Comparison of ENCODE assay signal across 8 cellular contexts in the genomic region with DNA sequence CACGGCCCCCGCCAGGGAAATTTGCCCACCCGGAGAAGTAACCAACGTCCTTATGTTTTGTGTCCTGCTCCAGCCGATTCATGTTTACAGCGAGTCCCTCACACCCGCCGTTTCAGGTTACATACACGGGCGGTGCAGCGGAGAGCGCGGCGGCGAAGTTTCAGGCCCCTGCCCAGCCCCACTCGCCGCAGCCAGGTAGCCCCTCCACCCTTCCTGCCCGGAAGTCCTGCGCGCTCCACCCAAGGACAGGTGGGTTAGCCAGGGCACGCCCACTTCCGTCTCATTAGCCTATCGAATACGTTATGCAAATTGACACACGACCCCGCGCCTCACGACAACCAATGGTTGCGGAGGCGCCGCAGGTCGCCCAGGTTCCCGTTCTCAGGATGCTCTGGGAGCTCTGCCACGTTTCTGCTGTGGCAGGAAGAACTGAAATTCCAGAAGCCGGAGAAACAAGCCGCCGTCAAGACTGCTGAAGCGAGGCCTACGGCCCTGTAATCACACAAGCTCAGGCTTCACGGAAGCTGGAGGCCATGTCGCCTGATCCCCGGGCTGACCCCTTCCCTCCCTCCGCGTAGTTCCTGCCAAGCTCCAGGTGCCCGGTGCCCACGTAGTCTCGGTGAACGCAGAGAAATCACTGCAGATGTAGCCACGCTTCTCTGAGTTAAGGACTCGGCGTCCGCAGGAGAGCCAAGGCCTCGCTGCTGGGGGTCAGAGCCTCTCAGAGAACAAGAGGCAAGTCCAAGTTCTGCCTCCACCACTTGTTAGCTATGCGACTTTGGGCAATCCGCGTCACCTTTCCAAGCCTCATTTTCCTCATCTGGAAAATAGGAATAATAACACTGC. TPM values are rescaled to one million over a fixed set of nuclear protein-coding genes. Genes with fewer than 3 reads are reported as not detected.
DNase-seq lines count a peak whose midpoint lies in the region; ATAC-seq and TF ChIP-seq lines count a peak whose summit lies in the region.

No MANE protein-coding gene starts in this region.

- H3K9me3 Mint-ChIP-seq in activated CD8-positive, alpha-beta T cell treated with anti-CD3 and anti-CD28 coated beads, Interleukin-2, amount 10 ng/mL, durations not matched to agents 7 days and 5 days (ENCODE audit: insufficient read depth), result no peaks in the 10 kb centered on the region
- no peaks in the 10 kb centered on the region for H3K9me3 Mint-ChIP-seq in effector memory CD8-positive, alpha-beta T cell
- H3K9me3 Mint-ChIP-seq in mesothelial cell of epicardium, result no peaks in the 10 kb centered on the region

- POLR2A ChIA-PET in activated CD8-positive, alpha-beta T cell treated with anti-CD3 and anti-CD28 coated beads, Interleukin-2, amount 10 ng/mL, durations not matched to agents 7 days and 5 days (lab: Charles Lee), result interaction anchor here (0.6 to 1.3 kb wide), 5 partner anchors 11 to 33 kb away, joined by 3 to 4 read pairs (median 3); no protein-coding TSS in a partner anchor

- peak; percentile 30 for DNase-seq in EH (ENCODE audit: low read depth)
- DNase-seq in NCI-H1930 (lab: John Stamatoyannopoulos, UW), result peak; percentile 97
- DNase-seq in activated CD8-positive, alpha-beta T cell treated with anti-CD3 and anti-CD28 coated beads, Interleukin-2, amount 10 ng/mL, durations not matched to agents 7 days and 5 days, result peak; percentile 80
- peak; percentile 30 to 42 (median 34) for DNase-seq in effector memory CD8-positive, alpha-beta T cell
- DNase-seq in mesothelial cell of epicardium (ENCODE audit: low spot score in 2 of 2, unreplicated experiment in 2 of 2), result peak; percentile 92
- DNase-seq in stimulated activated CD8-positive, alpha-beta memory T cell treated with anti-CD3 and anti-CD28 coated beads, Interleukin-4, amount 100 ng/mL, for 1 hour (ENCODE audit: low read depth in 2 of 2, low spot score in 1 of 2), result peak; percentile 25 to 39

- CTCF ChIA-PET in activated CD8-positive, alpha-beta T cell treated with anti-CD3 and anti-CD28 coated beads, Interleukin-2, amount 10 ng/mL, durations not matched to agents 7 days and 5 days (lab: Charles Lee), result interaction anchor here (0.9 to 1.0 kb wide), 2 partner anchors 22 to 38 kb away, joined by 3 read pairs; no protein-coding TSS in a partner anchor

- H3K36me3 Mint-ChIP-seq in activated CD8-positive, alpha-beta T cell treated with anti-CD3 and anti-CD28 coated beads, Interleukin-2, amount 10 ng/mL, durations not matched to agents 7 days and 5 days (ENCODE audit: low read depth), result no peaks in the 10 kb centered on the region
- peaks cover 4% of the 10 kb centered on the region for H3K36me3 Mint-ChIP-seq in effector memory CD8-positive, alpha-beta T cell (ENCODE audit: insufficient read depth)
- no peaks in the 10 kb centered on the region for H3K36me3 Mint-ChIP-seq in mesothelial cell of epicardium

- ATAC-seq in activated CD8-positive, alpha-beta T cell treated with anti-CD3 and anti-CD28 coated beads, Interleukin-2, amount 10 ng/mL, durations not matched to agents 7 days and 5 days, result peak; percentile 54
- ATAC-seq in effector memory CD8-positive, alpha-beta T cell (replicated peaks), result peak; percentile 29
- ATAC-seq in GM19467 (IDR thresholded peaks at IDR 0.05; ENCODE audit: unreplicated experiment) (no peak), GM18867 (IDR thresholded peaks at IDR 0.05; ENCODE audit: unreplicated experiment) (no peak)

- peak overlapping the region; percentile 82 for H3K27ac Mint-ChIP-seq in activated CD8-positive, alpha-beta T cell treated with anti-CD3 and anti-CD28 coated beads, Interleukin-2, amount 10 ng/mL, durations not matched to agents 7 days and 5 days
- peak overlapping the region in 1 of 2 donors; percentile 91 for H3K27ac Mint-ChIP-seq in effector memory CD8-positive, alpha-beta T cell
- peak overlapping the region; percentile 98 for H3K27ac Mint-ChIP-seq in mesothelial cell of epicardium

- no peaks in the 10 kb centered on the region for H3K27me3 Mint-ChIP-seq in activated CD8-positive, alpha-beta T cell treated with anti-CD3 and anti-CD28 coated beads, Interleukin-2, amount 10 ng/mL, durations not matched to agents 7 days and 5 days (ENCODE audit: low read depth)
- no peaks in the 10 kb centered on the region for H3K27me3 Mint-ChIP-seq in effector memory CD8-positive, alpha-beta T cell
- no peaks in the 10 kb centered on the region for H3K27me3 Mint-ChIP-seq in mesothelial cell of epicardium (ENCODE audit: low read depth)

- peak overlapping the region; percentile 71 for H3K4me3 Mint-ChIP-seq in activated CD8-positive, alpha-beta T cell treated with anti-CD3 and anti-CD28 coated beads, Interleukin-2, amount 10 ng/mL, durations not matched to agents 7 days and 5 days
- peak overlapping the region; percentile 71 to 75 for H3K4me3 Mint-ChIP-seq in effector memory CD8-positive, alpha-beta T cell
- H3K4me3 Mint-ChIP-seq in mesothelial cell of epicardium, result peak overlapping the region; percentile 72

- TF ChIP-seq CTCF in mesothelial cell of epicardium (IDR thresholded peaks at IDR 0.05; ENCODE audit: unreplicated experiment), result peak; percentile 62

- H3K4me1 Mint-ChIP-seq in activated CD8-positive, alpha-beta T cell treated with anti-CD3 and anti-CD28 coated beads, Interleukin-2, amount 10 ng/mL, durations not matched to agents 7 days and 5 days (ENCODE audit: low read depth), result peaks cover 48% of the 10 kb centered on the region
- peaks cover 34 to 36% of the 10 kb centered on the region in 2 donors for H3K4me1 Mint-ChIP-seq in effector memory CD8-positive, alpha-beta T cell (ENCODE audit: low read depth in 2 of 2)
- peaks cover 14% of the 10 kb centered on the region for H3K4me1 Mint-ChIP-seq in mesothelial cell of epicardium

RNA-seq across cellular contexts. Expression of gene MYH9, which starts 22.4 kb away (rescaled TPM):
- 100 to 1,000 TPM; 857 to 883 TPM for total RNA-seq in activated CD8-positive, alpha-beta T cell treated with anti-CD3 and anti-CD28 coated beads, Interleukin-2, amount 10 ng/mL, durations not matched to agents 7 days and 5 days
- total RNA-seq in mesothelial cell of epicardium, result 321 to 346 TPM (median 341 TPM) in 3 replicates

Comparison
In these comparisons a context has a peak if more than half of its experiments do, and no peak if none do; other contexts are left out.
1. DNase-seq: peak in every context shown above with its lines; median percentile 97 in NCI-H1930; 92 in mesothelial cell of epicardium; 80 in activated CD8-positive, alpha-beta T cell treated with anti-CD3 and anti-CD28 coated beads, Interleukin-2, amount 10 ng/mL, durations not matched to agents 7 days and 5 days; 34 in effector memory CD8-positive, alpha-beta T cell; 32 in stimulated activated CD8-positive, alpha-beta memory T cell treated with anti-CD3 and anti-CD28 coated beads, Interleukin-4, amount 100 ng/mL, for 1 hour; 30 in EH.
2. ATAC-seq: peak in activated CD8-positive, alpha-beta T cell treated with anti-CD3 and anti-CD28 coated beads, Interleukin-2, amount 10 ng/mL, durations not matched to agents 7 days and 5 days (single experiment) and effector memory CD8-positive, alpha-beta T cell (single experiment); none in GM19467 (single experiment) and GM18867 (single experiment).
3. Peak in every context shown above with its lines, with median percentiles within 50 percentile points of each other: H3K4me3 Mint-ChIP-seq.